13 cellular contexts compared by ENCODE assay signal in genomic region chr5:81819556-81820314, GRCh38.
DNase-seq lines count a peak whose midpoint lies in the region; ATAC-seq, FAIRE-seq and TF ChIP-seq lines count a peak whose summit lies in the region.
"Had no signal": no experiment of that assay in that cellular context is flagged by ENCODE, and none has a peak within 500 bp of the region (broad histone marks: within the 10 kb centered on the region; RNA-seq: fewer than 3 reads in every experiment).

No MANE protein-coding gene starts in this region.

- TF ChIP-seq CTCF in astrocyte of the cerebellum (IDR thresholded peaks at IDR 0.05; ENCODE audit: low read depth, low read length, missing control alignments) = no peak
- TF ChIP-seq CTCF in mesothelial cell of epicardium (IDR thresholded peaks at IDR 0.05; ENCODE audit: unreplicated experiment) = no peak

- DNase-seq in DMS53 treated with DMSO at 0.1 percent for 48 hours (lab: John Stamatoyannopoulos, UW; ENCODE audit: unreplicated experiment) (peak; percentile 62), HTR-8/SVneo (ENCODE audit: insufficient read length, low spot score) (peak; percentile 40), astrocyte of the cerebellum (ENCODE audit: low read depth) (peak; percentile 33), mesothelial cell of epicardium (ENCODE audit: low spot score in 2 of 2, unreplicated experiment in 2 of 2) (no peak), glomerular visceral epithelial cell (ENCODE audit: extremely low spot score) (no peak), T-helper 9 cell (no peak)
- DNase-seq in activated CD4-positive, CD25-positive, alpha-beta regulatory T cell treated with anti-CD3 and anti-CD28 coated beads, Interleukin-2, amount 50 U/mL, for 72 hours = no peak
- DNase-seq: activated B cell treated with CpG ODN at 0.5 μM for 24 hours, heart left ventricle, tibial artery had no signal

- H3K36me3 Mint-ChIP-seq in mesothelial cell of epicardium = no peaks in the 10 kb centered on the region

- H3K4me1 Mint-ChIP-seq in mesothelial cell of epicardium = peaks cover 16% of the 10 kb centered on the region
- H3K4me1 Mint-ChIP-seq: activated B cell treated with CpG ODN at 0.5 μM for 24 hours, neural crest cell had no signal

- H3K27me3 Mint-ChIP-seq in mesothelial cell of epicardium (ENCODE audit: low read depth) = no peaks in the 10 kb centered on the region

- ATAC-seq in GM18517 (IDR thresholded peaks at IDR 0.05; ENCODE audit: unreplicated experiment) = no peak
- ATAC-seq: activated naive CD4-positive, alpha-beta T cell treated with anti-CD3 and anti-CD28 coated beads, Interleukin-2, amount 50 U/mL, for 72 hours; heart left ventricle had no signal

- no peak overlapping the region for H3K4me3 Mint-ChIP-seq in mesothelial cell of epicardium
- H3K4me3 Mint-ChIP-seq: activated B cell treated with CpG ODN at 0.5 μM for 24 hours, neural crest cell had no signal

- FAIRE-seq in HTR-8/SVneo (lab: Jason Lieb, UNC) = no peak

- no peaks in the 10 kb centered on the region for H3K9me3 Mint-ChIP-seq in mesothelial cell of epicardium
- H3K9me3 Mint-ChIP-seq: activated B cell treated with CpG ODN at 0.5 μM for 24 hours had no signal

- H3K27ac Mint-ChIP-seq in mesothelial cell of epicardium = peak overlapping the region; percentile 79
- H3K27ac Mint-ChIP-seq: activated B cell treated with CpG ODN at 0.5 μM for 24 hours had no signal

- H3K4me3 ChIP-seq in astrocyte of the cerebellum (ENCODE audit: low read depth, low read length) = no peak overlapping the region
- H3K4me3 ChIP-seq: heart left ventricle, tibial artery had no signal

- in situ Hi-C loops in astrocyte of the cerebellum (cut with HindIII; ENCODE audit: low sequenced_read_pairs) = no loop called here

Comparison
In these comparisons a context has a peak if more than half of its experiments do, and no peak if none do; other contexts are left out.
1. DNase-seq: peak in DMS53 treated with DMSO at 0.1 percent for 48 hours (single experiment), HTR-8/SVneo (single experiment) and astrocyte of the cerebellum (single experiment); none in mesothelial cell of epicardium (0 of 2), glomerular visceral epithelial cell (single experiment), activated CD4-positive, CD25-positive, alpha-beta regulatory T cell treated with anti-CD3 and anti-CD28 coated beads, Interleukin-2, amount 50 U/mL, for 72 hours (single experiment) and T-helper 9 cell (single experiment).